8 cellular contexts compared by ENCODE assay signal in genomic region chr12:54378791-54379400, GRCh38. TPM values are rescaled to one million over a fixed set of nuclear protein-coding genes. Genes with fewer than 3 reads are reported as not detected.
A peak's percentile ranks its signal among the peaks of the same experiment; 100 is the strongest.
DNase-seq lines count a peak whose midpoint lies in the region; ATAC-seq and TF ChIP-seq lines count a peak whose summit lies in the region.

No MANE protein-coding gene starts in this region.

- H3K27ac ChIP-seq in CD4-positive, alpha-beta memory T cell (ENCODE audit: low read depth, low read length): no peak overlapping the region
- peak overlapping the region in 1 of 2 donors; percentile 45 for H3K27ac ChIP-seq in ovary

- no peak for TF ChIP-seq EP300 in ovary (IDR thresholded peaks at IDR 0.05)

- no peaks in the 10 kb centered on the region for H3K36me3 Mint-ChIP-seq in CD4-positive, alpha-beta memory T cell
- no peaks in the 10 kb centered on the region for H3K36me3 Mint-ChIP-seq in activated CD8-positive, alpha-beta T cell treated with anti-CD3 and anti-CD28 coated beads for 36 hours (ENCODE audit: low read depth)
- H3K36me3 Mint-ChIP-seq in glutamatergic neuron (ENCODE audit: unreplicated experiment): peaks cover 2% of the 10 kb centered on the region

- H3K27me3 ChIP-seq in CD4-positive, alpha-beta memory T cell (ENCODE audit: insufficient read depth, low read length): no peaks in the 10 kb centered on the region
- H3K27me3 ChIP-seq in ovary: no peaks in the 10 kb centered on the region

- no peak overlapping the region for H3K27ac Mint-ChIP-seq in CD4-positive, alpha-beta memory T cell
- no peak overlapping the region for H3K27ac Mint-ChIP-seq in activated CD8-positive, alpha-beta T cell treated with anti-CD3 and anti-CD28 coated beads for 36 hours
- H3K27ac Mint-ChIP-seq in glutamatergic neuron (ENCODE audit: unreplicated experiment): no peak overlapping the region

- no peak for TF ChIP-seq CTCF in activated CD8-positive, alpha-beta T cell treated with anti-CD3 and anti-CD28 coated beads for 36 hours (IDR thresholded peaks at IDR 0.05)
- TF ChIP-seq CTCF in glutamatergic neuron (IDR thresholded peaks at IDR 0.05; ENCODE audit: partially characterized antibody, unreplicated experiment) (no peak), ovary (IDR thresholded peaks at IDR 0.05) (no peak)

- no peaks in the 10 kb centered on the region for H3K9me3 Mint-ChIP-seq in CD4-positive, alpha-beta memory T cell
- no peaks in the 10 kb centered on the region for H3K9me3 Mint-ChIP-seq in activated CD8-positive, alpha-beta T cell treated with anti-CD3 and anti-CD28 coated beads for 36 hours
- H3K9me3 Mint-ChIP-seq in glutamatergic neuron (ENCODE audit: unreplicated experiment): peaks cover 6% of the 10 kb centered on the region

- 1 to 3% (median 2%) methylated on average over 41 to 49 of the region's 49 CpGs for WGBS in ovary, 3 donors

- peaks cover 4% of the 10 kb centered on the region for H3K4me1 ChIP-seq in CD4-positive, alpha-beta memory T cell (ENCODE audit: insufficient read depth, low read length)
- H3K4me1 ChIP-seq in ovary (ENCODE audit: insufficient read depth): peaks cover 3% of the 10 kb centered on the region

- intact Hi-C loops in CD4-positive, alpha-beta memory T cell (cut with micrococcal nuclease): loop anchor here (5.0 kb wide), 1 partner anchor 372 kb away; the partner anchor contains the start of gene HOXC8
- intact Hi-C loops in activated CD8-positive, alpha-beta T cell treated with anti-CD3 and anti-CD28 coated beads for 36 hours (cut with micrococcal nuclease): no loop called here
- intact Hi-C loops in ovary (cut with DNase I): loop anchor here in 3 of 4 donors (5.0 to 10.0 kb wide), 3 partner anchors 143 to 394 kb away; partner anchors contain the start of genes HOXC10 (in 1 of the 3), HOXC8 (in 1 of the 3) and HOXC9 (in 1 of the 3)

- POLR2A ChIA-PET in CD4-positive, alpha-beta memory T cell (lab: Charles Lee; ENCODE audit: partially characterized antibody): interaction anchor here (0.6 to 1.4 kb wide), 3 partner anchors 8 to 67 kb away, joined by 3 to 5 read pairs (median 4); no protein-coding TSS in a partner anchor
- POLR2A ChIA-PET in activated CD8-positive, alpha-beta T cell treated with anti-CD3 and anti-CD28 coated beads for 36 hours (lab: Charles Lee): interaction anchor here (0.6 to 1.8 kb wide), 7 partner anchors 9 to 160 kb away, joined by 3 to 5 read pairs (median 4); no protein-coding TSS in a partner anchor

- H3K27me3 Mint-ChIP-seq in CD4-positive, alpha-beta memory T cell: no peaks in the 10 kb centered on the region
- H3K27me3 Mint-ChIP-seq in activated CD8-positive, alpha-beta T cell treated with anti-CD3 and anti-CD28 coated beads for 36 hours: no peaks in the 10 kb centered on the region
- peaks cover 9% of the 10 kb centered on the region for H3K27me3 Mint-ChIP-seq in glutamatergic neuron (ENCODE audit: unreplicated experiment)

- DNase-seq in CD4-positive, alpha-beta memory T cell: peak in 1 of 5 donors; percentile 31
- peak; percentile 58 for DNase-seq in HT-29 (ENCODE audit: low spot score)
- DNase-seq in activated CD8-positive, alpha-beta T cell treated with anti-CD3 and anti-CD28 coated beads for 36 hours: no peak
- DNase-seq in glutamatergic neuron: peak; percentile 81
- peak; percentile 55 to 75 (median 71) for DNase-seq in ovary
- no peak for DNase-seq in stimulated activated naive CD4-positive, alpha-beta T cell treated with Interleukin-2 at 50 U/mL for 16 hours (lab: John Stamatoyannopoulos, UW)

- H3K4me3 Mint-ChIP-seq in CD4-positive, alpha-beta memory T cell: peak overlapping the region in 6 of 8 donors; percentile 15 to 75 (median 66)
- peak overlapping the region; percentile 42 for H3K4me3 Mint-ChIP-seq in activated CD8-positive, alpha-beta T cell treated with anti-CD3 and anti-CD28 coated beads for 36 hours
- H3K4me3 Mint-ChIP-seq in glutamatergic neuron (ENCODE audit: unreplicated experiment): peak overlapping the region; percentile 88

- ATAC-seq in activated CD8-positive, alpha-beta T cell treated with anti-CD3 and anti-CD28 coated beads for 36 hours: no peak
- ATAC-seq in GM21390 (IDR thresholded peaks at IDR 0.05; ENCODE audit: unreplicated experiment) (no peak), HG02642 (IDR thresholded peaks at IDR 0.05; ENCODE audit: poor library complexity, unreplicated experiment) (no peak)

- H3K4me1 Mint-ChIP-seq in CD4-positive, alpha-beta memory T cell: peaks cover 3 to 7% (median 5%) of the 10 kb centered on the region in 4 donors
- H3K4me1 Mint-ChIP-seq in activated CD8-positive, alpha-beta T cell treated with anti-CD3 and anti-CD28 coated beads for 36 hours (ENCODE audit: low read depth): peaks cover 15% of the 10 kb centered on the region
- H3K4me1 Mint-ChIP-seq in glutamatergic neuron (ENCODE audit: low read depth, unreplicated experiment): peaks cover 19% of the 10 kb centered on the region

- TF ChIP-seq POLR2A in ovary (IDR thresholded peaks at IDR 0.05): no peak

- no peaks in the 10 kb centered on the region for H3K9me3 ChIP-seq in CD4-positive, alpha-beta memory T cell (ENCODE audit: control insufficient read depth in 1 of 2, low read length in 2 of 2)
- no peaks in the 10 kb centered on the region for H3K9me3 ChIP-seq in ovary

- H3K4me3 ChIP-seq in CD4-positive, alpha-beta memory T cell (ENCODE audit: low read length in 2 of 2): peak overlapping the region in 1 of 2 donors; percentile 38
- peak overlapping the region; percentile 37 for H3K4me3 ChIP-seq in ovary

- CTCF ChIA-PET in CD4-positive, alpha-beta memory T cell (lab: Charles Lee; ENCODE audit: partially characterized antibody): interaction anchor here (0.5 to 10.3 kb wide), 39 partner anchors 7 to 761 kb away, joined by 3 to 108 read pairs (median 8); partner anchors contain the start of genes CBX5, COPZ1, HNRNPA1 and SMUG1
- CTCF ChIA-PET in activated CD8-positive, alpha-beta T cell treated with anti-CD3 and anti-CD28 coated beads for 36 hours (lab: Charles Lee): interaction anchor here (0.6 to 7.9 kb wide), 65 partner anchors 8 to 755 kb away, joined by 3 to 79 read pairs (median 5); partner anchors contain the start of genes COPZ1, NCKAP1L and NFE2

- no peaks in the 10 kb centered on the region for H3K36me3 ChIP-seq in CD4-positive, alpha-beta memory T cell (ENCODE audit: insufficient read depth, low read length)
- H3K36me3 ChIP-seq in ovary: no peaks in the 10 kb centered on the region

RNA-seq across cellular contexts. Expression of gene ZNF385A, which starts 5.6 kb away (rescaled TPM):
- total RNA-seq in CD4-positive, alpha-beta memory T cell: 1 to 10 TPM; 1.8 to 2.1 TPM
- not detected for polyA plus RNA-seq in CD4-positive, alpha-beta memory T cell
- 0.10 and 1.3 TPM in 2 replicates for total RNA-seq in HT-29 (2014; rRNA removed; shearing (Covaris generic))
- total RNA-seq in activated CD8-positive, alpha-beta T cell treated with anti-CD3 and anti-CD28 coated beads for 36 hours: 1 to 10 TPM; 1.1 to 2.5 TPM
- total RNA-seq in glutamatergic neuron (ENCODE audit: unreplicated experiment) (26.6 TPM), ovary (10 to 100 TPM in 1 of 7 donors, 1 to 10 TPM in 6; 4.3 to 30.5 (median 6.5) TPM)
- polyA plus RNA-seq in ovary: 1 to 10 TPM; 3.6 to 4.5 TPM

RNA-seq across cellular contexts. Expression of gene GPR84, which starts 14.6 kb away (rescaled TPM):
- total RNA-seq in CD4-positive, alpha-beta memory T cell: under 1 TPM in 1 of 2 experiments, not detected in 1; 0.36 TPM
- polyA plus RNA-seq in CD4-positive, alpha-beta memory T cell: not detected
- total RNA-seq in HT-29 (2014; rRNA removed; shearing (Covaris generic)): not detected in 2 replicates
- not detected for total RNA-seq in activated CD8-positive, alpha-beta T cell treated with anti-CD3 and anti-CD28 coated beads for 36 hours
- total RNA-seq in glutamatergic neuron (ENCODE audit: unreplicated experiment) (not detected), ovary (1 to 10 TPM in 2 of 7 donors, under 1 TPM in 5; 0.12 to 3.1 (median 0.43) TPM)
- under 1 TPM; 0.22 to 0.42 TPM for polyA plus RNA-seq in ovary

RNA-seq across cellular contexts. Expression of gene ITGA5, which starts 40.2 kb away (rescaled TPM):
- 100 to 1,000 TPM; 158 to 162 TPM for total RNA-seq in CD4-positive, alpha-beta memory T cell
- polyA plus RNA-seq in CD4-positive, alpha-beta memory T cell: 10 to 100 TPM; 28.8 to 64.7 TPM
- total RNA-seq in HT-29 (2014; rRNA removed; shearing (Covaris generic)): not detected in 2 replicates
- 10 to 100 TPM; 35.2 to 36.6 TPM for total RNA-seq in activated CD8-positive, alpha-beta T cell treated with anti-CD3 and anti-CD28 coated beads for 36 hours
- total RNA-seq in glutamatergic neuron (ENCODE audit: unreplicated experiment): 1.8 TPM
- 10 to 100 TPM; 32.6 to 82.5 (median 41.5) TPM for total RNA-seq in ovary
- polyA plus RNA-seq in ovary: 10 to 100 TPM; 37.4 to 100.0 TPM

RNA-seq across cellular contexts. Expression of gene COPZ1, which starts 54.0 kb away (rescaled TPM):
- 10 to 100 TPM; 81.6 to 92.0 TPM for total RNA-seq in CD4-positive, alpha-beta memory T cell
- 100 to 1,000 TPM; 149 to 200 TPM for polyA plus RNA-seq in CD4-positive, alpha-beta memory T cell
- 83.7 and 89.9 TPM in 2 replicates for total RNA-seq in HT-29 (2014; rRNA removed; shearing (Covaris generic))
- 10 to 100 TPM; 75.8 to 78.4 TPM for total RNA-seq in activated CD8-positive, alpha-beta T cell treated with anti-CD3 and anti-CD28 coated beads for 36 hours
- total RNA-seq in glutamatergic neuron (ENCODE audit: unreplicated experiment) (88.6 TPM), ovary (100 to 1,000 TPM in 4 of 7 donors, 10 to 100 TPM in 3; 41.7 to 117 (median 108) TPM)
- polyA plus RNA-seq in ovary: 100 to 1,000 TPM in 1 of 2 donors, 10 to 100 TPM in 1; 79.4 to 219 TPM

Comparison
In these comparisons a context has a peak if more than half of its experiments do, and no peak if none do; other contexts are left out.
1. DNase-seq: peak in HT-29 (single experiment), glutamatergic neuron (single experiment) and ovary (5 of 5); none in activated CD8-positive, alpha-beta T cell treated with anti-CD3 and anti-CD28 coated beads for 36 hours (single experiment) and stimulated activated naive CD4-positive, alpha-beta T cell treated with Interleukin-2 at 50 U/mL for 16 hours (single experiment).
2. RNA of gene ITGA5, which starts 40.2 kb away (total RNA-seq): 158 to 162 TPM in CD4-positive, alpha-beta memory T cell, 32.6 to 82.5 TPM in ovary and 35.2 to 36.6 TPM in activated CD8-positive, alpha-beta T cell treated with anti-CD3 and anti-CD28 coated beads for 36 hours; 1.8 TPM in glutamatergic neuron (single experiment) and not detected in HT-29; every median in the first group is over 10 times any median in the second.
3. Peak in every context shown above with its lines, with median percentiles within 50 percentile points of each other: H3K4me3 Mint-ChIP-seq.